1 cellular context compared by ENCODE assay signal in genomic region chr1:154402409-154402921, GRCh38.
TF ChIP-seq lines count a peak whose summit lies in the region.

No MANE protein-coding gene starts in this region.

TF ChIP-seq in K562, 482 proteins besides CTCF, POLR2A, EP300 and RAD21:
- peak; percentile 44; the same call in 1 of the 2 replicates for TF ChIP-seq BCOR (IDR thresholded peaks at IDR 0.05)
- TF ChIP-seq SAFB2 (IDR thresholded peaks at IDR 0.05; ENCODE audit: borderline replicate concordance, low read depth, low read length, severe bottlenecking): no peak
- no peak for TF ChIP-seq KDM5B (IDR thresholded peaks at IDR 0.05; ENCODE audit: insufficient replicate concordance, low read depth, low read length)
- no peak for TF ChIP-seq ZNF79 (CRISPR knock-in tag; IDR thresholded peaks at IDR 0.05; ENCODE audit: low read depth)
- TF ChIP-seq ADNP (tag; IDR thresholded peaks at IDR 0.05): 0 out of 2 replicates have a peak, but pooled peaks have one; percentile 22
- TF ChIP-seq RBM25 (IDR thresholded peaks at IDR 0.05; ENCODE audit: low read depth, low read length, severe bottlenecking): peak; percentile 51
